Comparison of ENCODE assay signal across 14 cellular contexts in genomic region chr12:26821212-26821701, GRCh38. TPM values are rescaled to one million over a fixed set of nuclear protein-coding genes. Genes with fewer than 3 reads are reported as not detected.
DNase-seq lines count a peak whose midpoint lies in the region; ATAC-seq and TF ChIP-seq lines count a peak whose summit lies in the region.
"Had no signal": no experiment of that assay in that cellular context is flagged by ENCODE, and none has a peak within 500 bp of the region (broad histone marks: within the 10 kb centered on the region; RNA-seq: fewer than 3 reads in every experiment).

No MANE protein-coding gene starts in this region.

- H3K27me3 Mint-ChIP-seq in natural killer cell (ENCODE audit: low read depth in 2 of 2): no peaks in the 10 kb centered on the region
- H3K27me3 Mint-ChIP-seq: activated T-helper 17 cell treated with anti-CD3 and anti-CD28 coated beads, Interleukin-2, amount 50 U/mL, for 72 hours; B cell; central memory CD8-positive, alpha-beta T cell had no signal

- TF ChIP-seq CTCF in A673 (conservative IDR thresholded peaks at IDR 0.05; ENCODE audit: low read depth, low read length) (no peak), HEK293 (tag by site-specific recombination; IDR thresholded peaks at IDR 0.05) (no peak), natural killer cell (IDR thresholded peaks at IDR 0.05) (no peak)

- peak; percentile 37 for DNase-seq in A673 (ENCODE audit: low spot score)
- peak; percentile 8 for DNase-seq in cerebellar cortex (ENCODE audit: low spot score)
- peak; percentile 65 for DNase-seq in medulla oblongata (ENCODE audit: extremely low spot score)
- DNase-seq in NCI-H748 (lab: John Stamatoyannopoulos, UW; ENCODE audit: unreplicated experiment): no peak
- no peak for DNase-seq in natural killer cell
- DNase-seq: GDM1, islet precursor cell, Karpas-422 had no signal

- CTCF ChIA-PET in A673 (lab: Charles Lee) (no interaction called here), HEK293 (lab: Yijun Ruan, JAX) (interaction anchor here (0.9 to 1.8 kb wide), 2 partner anchors 12 to 64 kb away, joined by 5 to 6 read pairs; partner anchors contain the start of gene ITPR2)

- no peaks in the 10 kb centered on the region for H3K9me3 ChIP-seq in A673 (ENCODE audit: low read depth, low read length, poor library complexity, severe bottlenecking)
- H3K9me3 ChIP-seq in HEK293 (ENCODE audit: control insufficient read depth, insufficient read depth, low read depth, low read length): no peaks in the 10 kb centered on the region

- H3K36me3 ChIP-seq in A673 (ENCODE audit: insufficient read depth, low read length, poor library complexity, severe bottlenecking) (no peaks in the 10 kb centered on the region), HEK293 (ENCODE audit: control insufficient read depth in 2 of 2, insufficient read depth in 1 of 2, low read length in 2 of 2) (0 out of 3 replicates have a peak, but pooled peaks cover 0 to 3% of the 10 kb centered on the region in 2 experiments)

- H3K27ac ChIP-seq in A673 (ENCODE audit: low read depth, low read length, poor library complexity, severe bottlenecking) (no peak overlapping the region), HEK293 (ENCODE audit: extremely low read depth, low read depth, low read length) (no peak overlapping the region)

- peaks cover 32 to 38% of the 10 kb centered on the region in 2 donors for H3K4me1 Mint-ChIP-seq in natural killer cell

- H3K9me3 Mint-ChIP-seq in natural killer cell: no peaks in the 10 kb centered on the region
- H3K9me3 Mint-ChIP-seq: activated T-helper 17 cell treated with anti-CD3 and anti-CD28 coated beads, Interleukin-2, amount 50 U/mL, for 72 hours; central memory CD8-positive, alpha-beta T cell had no signal

- peaks cover 3% of the 10 kb centered on the region for H3K4me1 ChIP-seq in A673 (ENCODE audit: insufficient read depth, low read length, poor library complexity, severe bottlenecking)
- H3K4me1 ChIP-seq in HEK293 (ENCODE audit: control insufficient read depth, insufficient read depth, low read length): peaks cover 3% of the 10 kb centered on the region; the same call in 1 of the 2 replicates

- H3K27ac Mint-ChIP-seq in natural killer cell: no peak overlapping the region
- H3K27ac Mint-ChIP-seq: activated T-helper 17 cell treated with anti-CD3 and anti-CD28 coated beads, Interleukin-2, amount 50 U/mL, for 72 hours; B cell had no signal

- H3K4me3 ChIP-seq in A673 (ENCODE audit: low read depth, low read length, poor library complexity, severe bottlenecking) (no peak overlapping the region), HEK293 (ENCODE audit: low read depth, low read length) (no peak overlapping the region)

- POLR2A ChIA-PET in A673 (lab: Charles Lee; ENCODE audit: low non-redundant PET) (interaction anchor here (0.5 kb wide), 1 partner anchor 781 kb away, joined by 3 read pairs; no protein-coding TSS in a partner anchor), HEK293 (lab: Yijun Ruan, JAX) (interaction anchor here (4.3 kb wide), 1 partner anchor 12 kb away, joined by 16 read pairs; the partner anchor contains the start of gene ITPR2)

- no peak overlapping the region for H3K4me3 Mint-ChIP-seq in natural killer cell
- H3K4me3 Mint-ChIP-seq: activated T-helper 17 cell treated with anti-CD3 and anti-CD28 coated beads, Interleukin-2, amount 50 U/mL, for 72 hours; B cell; central memory CD8-positive, alpha-beta T cell had no signal

- intact Hi-C loops in A673 (cut with micrococcal nuclease; ENCODE audit: unreplicated experiment): no loop called here
- intact Hi-C loops in natural killer cell (cut with micrococcal nuclease): no loop called here

- H3K36me3 Mint-ChIP-seq in natural killer cell: no peaks in the 10 kb centered on the region

- no TSS peak for BruUV-seq in A673 (replicated peaks; lab: Mats Ljungman, UMichigan)

- ATAC-seq in natural killer cell (no peak), GM18498 (IDR thresholded peaks at IDR 0.05; ENCODE audit: unreplicated experiment) (no peak), HG03442 (IDR thresholded peaks at IDR 0.05; ENCODE audit: unreplicated experiment) (no peak)
- ATAC-seq: activated T-helper 17 cell treated with anti-CD3 and anti-CD28 coated beads, Interleukin-2, amount 50 U/mL, for 72 hours had no signal

- no peaks in the 10 kb centered on the region for H3K27me3 ChIP-seq in A673 (replicated peaks; ENCODE audit: insufficient read depth, low read depth, low read length, poor library complexity)

TF ChIP-seq in HEK293, 187 proteins besides CTCF, POLR2A, EP300 and RAD21:
- TF ChIP-seq ZBTB17 (tag by site-specific recombination; IDR thresholded peaks at IDR 0.05) (0 out of 2 replicates have a peak, but pooled peaks have one; percentile 37), ZNF157 (tag by site-specific recombination; IDR thresholded peaks at IDR 0.05) (no peak), ZNF335 (tag by site-specific recombination; conservative IDR thresholded peaks at IDR 0.05) (peak; percentile 30; the same call in 1 of the 2 replicates)

RNA-seq across cellular contexts. Expression of gene ITPR2, which starts 11.7 kb away (rescaled TPM):
- total RNA-seq in A673 (2021) (22.6 and 27.3 TPM in 2 replicates), natural killer cell (10 to 100 TPM; 59.1 to 70.7 (median 68.2) TPM)

Comparison
In these comparisons a context has a peak if more than half of its experiments do, and no peak if none do; other contexts are left out.
1. DNase-seq: peak in A673 (single experiment), cerebellar cortex (single experiment) and medulla oblongata (single experiment); none in NCI-H748 (single experiment) and natural killer cell (single experiment).